ENCODE assay signal across 21 cellular contexts in the genomic region with DNA sequence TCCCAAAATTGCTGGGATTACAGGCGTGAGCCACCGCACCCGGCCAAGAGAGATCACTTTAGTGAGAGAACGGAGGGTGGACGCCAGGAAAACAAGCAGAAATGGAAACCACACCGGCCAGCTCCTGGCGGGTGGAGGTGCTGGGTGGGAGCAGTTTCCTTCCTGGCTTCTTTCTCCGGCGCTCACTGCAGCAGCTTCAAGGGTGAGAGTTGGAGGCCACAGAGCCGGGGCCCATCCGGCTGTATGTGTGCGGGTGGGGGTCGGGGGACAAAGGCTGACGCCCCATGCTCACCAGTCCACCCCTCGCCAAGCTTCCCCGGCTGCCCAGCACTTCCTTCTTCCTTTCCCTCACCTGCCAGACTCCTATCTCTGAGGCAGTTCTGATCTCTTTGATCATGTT. TPM values are rescaled to one million over a fixed set of nuclear protein-coding genes. Genes with fewer than 3 reads are reported as not detected.
DNase-seq lines count a peak whose midpoint lies in the region; ATAC-seq and TF ChIP-seq lines count a peak whose summit lies in the region.
"Had no signal": no experiment of that assay in that cellular context is flagged by ENCODE, and none has a peak within 500 bp of the region (broad histone marks: within the 10 kb centered on the region; RNA-seq: fewer than 3 reads in every experiment).

No MANE protein-coding gene starts in this region.

- peak; percentile 35 for DNase-seq in activated CD8-positive, alpha-beta T cell treated with anti-CD3 and anti-CD28 coated beads, Interleukin-2, amount 10 ng/mL, durations not matched to agents 7 days and 5 days
- DNase-seq in activated CD8-positive, alpha-beta T cell treated with anti-CD3 and anti-CD28 coated beads for 36 hours: no peak
- DNase-seq in left ventricle myocardium superior (peak; percentile 28), Right ventricle myocardium superior (no peak), UCSD-AML1 (lab: John Stamatoyannopoulos, UW; ENCODE audit: unreplicated experiment) (peak; percentile 59)
- no peak for DNase-seq in stimulated activated effector memory CD8-positive, alpha-beta T cell treated with anti-CD3 and anti-CD28 coated beads, Interleukin-12 subunit alpha, Interleukin-12 subunit beta, amount 100 ng/mL, for 72 hours (ENCODE audit: low spot score in 2 of 2)
- DNase-seq in effector memory CD4-positive, alpha-beta T cell: no peak
- DNase-seq: DMS53, GDM1, Kasumi-1, MG63, NCI-H1417, NCI-H1694 treated with DMSO at 0.1 percent for 48 hours, NCI-H2081 treated with DMSO at 0.1 percent for 48 hours, NCI-H2171 treated with DMSO at 0.1 percent for 48 hours, NCI-H524 treated with DMSO at 0.1 percent for 48 hours, Peyer's patch had no signal

- H3K9me3 ChIP-seq in effector memory CD4-positive, alpha-beta T cell (ENCODE audit: control insufficient read depth, low read length): no peaks in the 10 kb centered on the region
- H3K9me3 ChIP-seq: MG63, Peyer's patch had no signal

- no peaks in the 10 kb centered on the region for H3K27me3 ChIP-seq in effector memory CD4-positive, alpha-beta T cell (replicated peaks; ENCODE audit: control insufficient read depth, insufficient read depth, low read length, poor library complexity, severe bottlenecking)
- H3K27me3 ChIP-seq: MG63, Peyer's patch had no signal

- intact Hi-C loops in activated CD8-positive, alpha-beta T cell treated with anti-CD3 and anti-CD28 coated beads for 36 hours (cut with micrococcal nuclease): no loop called here
- intact Hi-C loops in left ventricle myocardium superior (cut with micrococcal nuclease): no loop called here
- intact Hi-C loops in Right ventricle myocardium superior (cut with DNase I): loop anchor here (10.0 kb wide), 1 partner anchor 132 kb away; no protein-coding TSS in a partner anchor

- no peak overlapping the region for H3K27ac ChIP-seq in effector memory CD4-positive, alpha-beta T cell (ENCODE audit: insufficient read depth, low read length, poor library complexity, severe bottlenecking)
- H3K27ac ChIP-seq: A549, Peyer's patch had no signal

- H3K36me3 Mint-ChIP-seq in activated CD8-positive, alpha-beta T cell treated with anti-CD3 and anti-CD28 coated beads, Interleukin-2, amount 10 ng/mL, durations not matched to agents 7 days and 5 days (ENCODE audit: low read depth): peaks cover 4% of the 10 kb centered on the region
- no peaks in the 10 kb centered on the region for H3K36me3 Mint-ChIP-seq in activated CD8-positive, alpha-beta T cell treated with anti-CD3 and anti-CD28 coated beads for 36 hours (ENCODE audit: low read depth)
- no peaks in the 10 kb centered on the region for H3K36me3 Mint-ChIP-seq in stimulated activated effector memory CD8-positive, alpha-beta T cell treated with anti-CD3 and anti-CD28 coated beads, Interleukin-12 subunit alpha, Interleukin-12 subunit beta, amount 100 ng/mL, for 72 hours

- H3K4me1 ChIP-seq in effector memory CD4-positive, alpha-beta T cell (ENCODE audit: control insufficient read depth, insufficient read depth, low read length, poor library complexity, severe bottlenecking): peaks cover 27% of the 10 kb centered on the region
- H3K4me1 ChIP-seq: A549 had no signal

- H3K36me3 ChIP-seq in effector memory CD4-positive, alpha-beta T cell (ENCODE audit: control insufficient read depth, insufficient read depth, low read length): no peaks in the 10 kb centered on the region
- H3K36me3 ChIP-seq: MG63, Peyer's patch had no signal

- POLR2A ChIA-PET in activated CD8-positive, alpha-beta T cell treated with anti-CD3 and anti-CD28 coated beads, Interleukin-2, amount 10 ng/mL, durations not matched to agents 7 days and 5 days (lab: Charles Lee): no interaction called here
- POLR2A ChIA-PET in activated CD8-positive, alpha-beta T cell treated with anti-CD3 and anti-CD28 coated beads for 36 hours (lab: Charles Lee): no interaction called here

- TF ChIP-seq CTCF in activated CD8-positive, alpha-beta T cell treated with anti-CD3 and anti-CD28 coated beads for 36 hours (IDR thresholded peaks at IDR 0.05): no peak

- CTCF ChIA-PET in activated CD8-positive, alpha-beta T cell treated with anti-CD3 and anti-CD28 coated beads, Interleukin-2, amount 10 ng/mL, durations not matched to agents 7 days and 5 days (lab: Charles Lee): interaction anchor here (0.9 to 2.5 kb wide), 3 partner anchors 27 to 198 kb away, joined by 3 to 10 read pairs (median 3); no protein-coding TSS in a partner anchor
- CTCF ChIA-PET in activated CD8-positive, alpha-beta T cell treated with anti-CD3 and anti-CD28 coated beads for 36 hours (lab: Charles Lee): interaction anchor here (1.1 to 6.2 kb wide), 4 partner anchors 12 to 134 kb away, joined by 3 to 54 read pairs (median 4); no protein-coding TSS in a partner anchor

- peak overlapping the region; percentile 48 for H3K4me3 Mint-ChIP-seq in activated CD8-positive, alpha-beta T cell treated with anti-CD3 and anti-CD28 coated beads, Interleukin-2, amount 10 ng/mL, durations not matched to agents 7 days and 5 days
- no peak overlapping the region for H3K4me3 Mint-ChIP-seq in activated CD8-positive, alpha-beta T cell treated with anti-CD3 and anti-CD28 coated beads for 36 hours
- H3K4me3 Mint-ChIP-seq in stimulated activated effector memory CD8-positive, alpha-beta T cell treated with anti-CD3 and anti-CD28 coated beads, Interleukin-12 subunit alpha, Interleukin-12 subunit beta, amount 100 ng/mL, for 72 hours: peak overlapping the region; percentile 24
- H3K4me3 Mint-ChIP-seq: B cell had no signal

- no peak for ATAC-seq in activated CD8-positive, alpha-beta T cell treated with anti-CD3 and anti-CD28 coated beads, Interleukin-2, amount 10 ng/mL, durations not matched to agents 7 days and 5 days
- ATAC-seq in activated CD8-positive, alpha-beta T cell treated with anti-CD3 and anti-CD28 coated beads for 36 hours: no peak
- ATAC-seq in left ventricle myocardium superior (no peak), Right ventricle myocardium superior (ENCODE audit: poor library complexity) (no peak)
- ATAC-seq in stimulated activated effector memory CD8-positive, alpha-beta T cell treated with anti-CD3 and anti-CD28 coated beads, Interleukin-12 subunit alpha, Interleukin-12 subunit beta, amount 100 ng/mL, for 72 hours: no peak

- H3K4me3 ChIP-seq in effector memory CD4-positive, alpha-beta T cell (ENCODE audit: insufficient read depth, low read depth, low read length, poor library complexity, severe bottlenecking): no peak overlapping the region
- H3K4me3 ChIP-seq: A549, MG63, Peyer's patch had no signal

- H3K4me1 Mint-ChIP-seq in activated CD8-positive, alpha-beta T cell treated with anti-CD3 and anti-CD28 coated beads, Interleukin-2, amount 10 ng/mL, durations not matched to agents 7 days and 5 days (ENCODE audit: low read depth): peaks cover 52% of the 10 kb centered on the region
- peaks cover 22% of the 10 kb centered on the region for H3K4me1 Mint-ChIP-seq in activated CD8-positive, alpha-beta T cell treated with anti-CD3 and anti-CD28 coated beads for 36 hours (ENCODE audit: low read depth)
- H3K4me1 Mint-ChIP-seq in stimulated activated effector memory CD8-positive, alpha-beta T cell treated with anti-CD3 and anti-CD28 coated beads, Interleukin-12 subunit alpha, Interleukin-12 subunit beta, amount 100 ng/mL, for 72 hours: peaks cover 30% of the 10 kb centered on the region

- H3K27ac Mint-ChIP-seq in activated CD8-positive, alpha-beta T cell treated with anti-CD3 and anti-CD28 coated beads, Interleukin-2, amount 10 ng/mL, durations not matched to agents 7 days and 5 days: peak overlapping the region; percentile 73
- no peak overlapping the region for H3K27ac Mint-ChIP-seq in activated CD8-positive, alpha-beta T cell treated with anti-CD3 and anti-CD28 coated beads for 36 hours
- peak overlapping the region; percentile 56 for H3K27ac Mint-ChIP-seq in stimulated activated effector memory CD8-positive, alpha-beta T cell treated with anti-CD3 and anti-CD28 coated beads, Interleukin-12 subunit alpha, Interleukin-12 subunit beta, amount 100 ng/mL, for 72 hours
- H3K27ac Mint-ChIP-seq: B cell had no signal

- no peaks in the 10 kb centered on the region for H3K9me3 Mint-ChIP-seq in activated CD8-positive, alpha-beta T cell treated with anti-CD3 and anti-CD28 coated beads, Interleukin-2, amount 10 ng/mL, durations not matched to agents 7 days and 5 days (ENCODE audit: insufficient read depth)
- no peaks in the 10 kb centered on the region for H3K9me3 Mint-ChIP-seq in activated CD8-positive, alpha-beta T cell treated with anti-CD3 and anti-CD28 coated beads for 36 hours
- no peaks in the 10 kb centered on the region for H3K9me3 Mint-ChIP-seq in stimulated activated effector memory CD8-positive, alpha-beta T cell treated with anti-CD3 and anti-CD28 coated beads, Interleukin-12 subunit alpha, Interleukin-12 subunit beta, amount 100 ng/mL, for 72 hours

- H3K27me3 Mint-ChIP-seq in activated CD8-positive, alpha-beta T cell treated with anti-CD3 and anti-CD28 coated beads, Interleukin-2, amount 10 ng/mL, durations not matched to agents 7 days and 5 days (ENCODE audit: low read depth): peaks cover 25% of the 10 kb centered on the region
- peaks cover 26% of the 10 kb centered on the region for H3K27me3 Mint-ChIP-seq in activated CD8-positive, alpha-beta T cell treated with anti-CD3 and anti-CD28 coated beads for 36 hours

RNA-seq across cellular contexts. Expression of a gene that starts 13.5 kb away (rescaled TPM):
- not detected for total RNA-seq in activated CD8-positive, alpha-beta T cell treated with anti-CD3 and anti-CD28 coated beads, Interleukin-2, amount 10 ng/mL, durations not matched to agents 7 days and 5 days
- total RNA-seq in activated CD8-positive, alpha-beta T cell treated with anti-CD3 and anti-CD28 coated beads for 36 hours: not detected
- total RNA-seq in left ventricle myocardium superior (not detected), Right ventricle myocardium superior (not detected)
- total RNA-seq: B cell, H4, OCI-LY7, Peyer's patch had no signal

RNA-seq across cellular contexts. Expression of a gene that starts 22.8 kb away (rescaled TPM):
- 1 to 10 TPM in 1 of 2 experiments, under 1 TPM in 1; 0.78 to 1.3 TPM for total RNA-seq in activated CD8-positive, alpha-beta T cell treated with anti-CD3 and anti-CD28 coated beads, Interleukin-2, amount 10 ng/mL, durations not matched to agents 7 days and 5 days
- not detected for total RNA-seq in activated CD8-positive, alpha-beta T cell treated with anti-CD3 and anti-CD28 coated beads for 36 hours
- total RNA-seq in left ventricle myocardium superior (0.79 TPM), Right ventricle myocardium superior (0.97 TPM)
- total RNA-seq: B cell, H4, OCI-LY7 had no signal

Comparison
In these comparisons a context has a peak if more than half of its experiments do, and no peak if none do; other contexts are left out.
1. DNase-seq: peak in activated CD8-positive, alpha-beta T cell treated with anti-CD3 and anti-CD28 coated beads, Interleukin-2, amount 10 ng/mL, durations not matched to agents 7 days and 5 days (single experiment), left ventricle myocardium superior (single experiment) and UCSD-AML1 (single experiment); none in activated CD8-positive, alpha-beta T cell treated with anti-CD3 and anti-CD28 coated beads for 36 hours (single experiment), Right ventricle myocardium superior (single experiment), stimulated activated effector memory CD8-positive, alpha-beta T cell treated with anti-CD3 and anti-CD28 coated beads, Interleukin-12 subunit alpha, Interleukin-12 subunit beta, amount 100 ng/mL, for 72 hours (0 of 2) and effector memory CD4-positive, alpha-beta T cell (0 of 3).